In the genomic region with DNA sequence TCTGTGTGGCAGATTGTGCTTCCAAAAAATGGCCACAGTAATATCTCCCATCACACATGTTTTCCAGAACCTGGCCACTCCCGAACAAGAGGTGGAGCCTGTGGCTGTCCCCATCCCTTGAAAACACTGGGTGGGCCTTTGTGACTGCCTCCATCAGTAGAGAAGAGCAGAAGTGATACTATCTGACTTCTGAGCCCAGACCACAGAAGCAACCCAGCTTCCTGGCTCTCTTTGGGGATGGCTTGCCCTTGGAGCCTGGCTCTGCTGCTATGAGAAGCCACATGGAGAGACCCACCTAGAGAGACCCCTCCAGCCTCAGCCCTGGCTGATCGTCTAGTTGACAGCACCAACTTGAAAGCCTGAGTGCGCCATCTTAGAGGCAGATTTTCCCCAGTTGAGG, we compare ENCODE assay signal across 24 cellular contexts. TPM values are rescaled to one million over a fixed set of nuclear protein-coding genes. Genes with fewer than 3 reads are reported as not detected.
DNase-seq lines count a peak whose midpoint lies in the region; ATAC-seq and TF ChIP-seq lines count a peak whose summit lies in the region.
"Had no signal": no experiment of that assay in that cellular context is flagged by ENCODE, and none has a peak within 500 bp of the region (broad histone marks: within the 10 kb centered on the region; RNA-seq: fewer than 3 reads in every experiment).

No MANE protein-coding gene starts in this region.

- H3K4me3 ChIP-seq in neuronal stem cell (ENCODE audit: low read length in 2 of 2): no peak overlapping the region
- no peak overlapping the region for H3K4me3 ChIP-seq in vagina
- H3K4me3 ChIP-seq: Peyer's patch had no signal

- H2BK15ac ChIP-seq in neuronal stem cell (ENCODE audit: low read length): no peak overlapping the region

- H2BK12ac ChIP-seq in neuronal stem cell (ENCODE audit: low read length): no peak overlapping the region

- peak overlapping the region; percentile 44 for H3K18ac ChIP-seq in neuronal stem cell (ENCODE audit: low read length)

- intact Hi-C loops in vagina (cut with DNase I): no loop called here

- peak overlapping the region; percentile 12 for H2AFZ ChIP-seq in neuronal stem cell (ENCODE audit: low read length)

- H3K4me1 ChIP-seq in neuronal stem cell (ENCODE audit: control insufficient read depth in 2 of 2, insufficient read depth in 1 of 2, low read depth in 1 of 2, low read length in 2 of 2) (peaks cover 0 to 2% of the 10 kb centered on the region in 2 donors), vagina (no peaks in the 10 kb centered on the region)
- H3K4me1 ChIP-seq: BE2C, Peyer's patch had no signal

- H2BK5ac ChIP-seq in neuronal stem cell (ENCODE audit: low read length): no peak overlapping the region

- no peak overlapping the region for H3K14ac ChIP-seq in neuronal stem cell (ENCODE audit: low read length)

- no peak overlapping the region for H4K8ac ChIP-seq in neuronal stem cell (ENCODE audit: low read depth, low read length)

- TF ChIP-seq POLR2A in vagina (IDR thresholded peaks at IDR 0.05): no peak

- ATAC-seq in GM21526 (IDR thresholded peaks at IDR 0.05; ENCODE audit: low FRiP score, unreplicated experiment): no peak

- no peak overlapping the region for H3K23ac ChIP-seq in neuronal stem cell (ENCODE audit: low read depth, low read length, poor library complexity)

- no peak overlapping the region for H4K91ac ChIP-seq in neuronal stem cell (ENCODE audit: low read depth, low read length, poor library complexity)

- no CpG with 5 or more reads among the region's 3 CpGs for WGBS in neuronal stem cell (ENCODE audit: extremely low coverage in 2 of 2, insufficient read length in 2 of 2, insufficient replicate concordance in 1 of 2), 2 donors

- H3K36me3 ChIP-seq in neuronal stem cell (replicated peaks in 1 of 2; ENCODE audit: control insufficient read depth in 2 of 2, insufficient read depth in 2 of 2, low read length in 2 of 2) (no peaks in the 10 kb centered on the region), vagina (no peaks in the 10 kb centered on the region)
- H3K36me3 ChIP-seq: BE2C, Peyer's patch had no signal

- H3K9me3 ChIP-seq in neuronal stem cell (replicated peaks in 1 of 2; ENCODE audit: control insufficient read depth in 2 of 2, insufficient read depth in 1 of 2, low read depth in 1 of 2, low read length in 2 of 2) (no peaks in the 10 kb centered on the region), vagina (no peaks in the 10 kb centered on the region)
- H3K9me3 ChIP-seq: BE2C, Peyer's patch, SK-N-SH had no signal

- no peak overlapping the region for H3K9ac ChIP-seq in neuronal stem cell (ENCODE audit: low read depth, low read length, poor library complexity)
- H3K9ac ChIP-seq: SK-N-SH had no signal

- H2AK5ac ChIP-seq in neuronal stem cell (ENCODE audit: low read depth, low read length): no peak overlapping the region

- DNase-seq in SIG-M5 treated with dmso at 0.1 percent for 504 hours (lab: John Stamatoyannopoulos, UW; ENCODE audit: unreplicated experiment): peak; percentile 13
- DNase-seq in SIG-M5 (lab: John Stamatoyannopoulos, UW): no peak
- peak; percentile 68 for DNase-seq in MV-4-11 (lab: John Stamatoyannopoulos, UW)
- DNase-seq in neuronal stem cell (ENCODE audit: low spot score): no peak
- no peak for DNase-seq in hippocampal formation (lab: John Stamatoyannopoulos, UW)
- no peak for DNase-seq in vagina (ENCODE audit: extremely low spot score in 2 of 2)
- DNase-seq: 8988T; ACHN; BE2C; Calu3; DMS79 treated with DMSO at 0.1 percent for 48 hours; GOT3; HCEC 1CT; NCI-H1105 treated with DMSO at 0.1 percent for 48 hours; NCI-H2029; NCI-H446 treated with DMSO at 0.1 percent for 48 hours; NCI-H526; NK-92 treated with Interleukin-12 subunit alpha and Interleukin-12 subunit beta, amount 100 ng/mL, for 24 hours; OCI-M1; Peyer's patch; SHP77 treated with DMSO at 0.1 percent for 48 hours; SK-N-SH; SW 1271 had no signal

- H3K4me2 ChIP-seq in neuronal stem cell (ENCODE audit: insufficient read depth, low read length, poor library complexity, severe bottlenecking): no peak overlapping the region
- H3K4me2 ChIP-seq: SK-N-SH had no signal

- H3K27ac ChIP-seq in neuronal stem cell (replicated peaks; ENCODE audit: low read length) (no peak overlapping the region), vagina (no peak overlapping the region)
- H3K27ac ChIP-seq: Peyer's patch had no signal

- H2BK120ac ChIP-seq in neuronal stem cell (ENCODE audit: low read depth, low read length): no peak overlapping the region

- no peak for TF ChIP-seq CTCF in vagina (IDR thresholded peaks at IDR 0.05)

- H3K27me3 ChIP-seq in neuronal stem cell (ENCODE audit: control insufficient read depth in 3 of 3, insufficient read depth in 3 of 3, low read depth in 1 of 3, low read length in 3 of 3) (peaks cover 0 to 13% (median 0%) of the 10 kb centered on the region in 3 experiments), vagina (no peaks in the 10 kb centered on the region)
- H3K27me3 ChIP-seq: BE2C, Peyer's patch had no signal

- no peaks in the 10 kb centered on the region for H3K79me1 ChIP-seq in neuronal stem cell (ENCODE audit: low read depth, low read length)

- no peak overlapping the region for H3K4ac ChIP-seq in neuronal stem cell (ENCODE audit: low read length)

RNA-seq across cellular contexts. Expression of a gene that starts 39.8 kb away (rescaled TPM):
- polyA plus RNA-seq in neuronal stem cell (2013, experiment 1 of 2): 16.9 TPM
- polyA plus RNA-seq in neuronal stem cell (2013, experiment 2 of 2): 17.6 TPM
- 4.7 TPM for total RNA-seq in vagina

Comparison
In these comparisons a context has a peak if more than half of its experiments do, and no peak if none do; other contexts are left out.
1. DNase-seq: peak in SIG-M5 treated with dmso at 0.1 percent for 504 hours (single experiment) and MV-4-11 (single experiment); none in SIG-M5 (single experiment), neuronal stem cell (single experiment), hippocampal formation (0 of 2) and vagina (0 of 2).